In genomic region chr1:45172015-45172414, GRCh38 we compare ENCODE assay signal across 1 cellular context.
A peak's percentile ranks its signal among the peaks of the same experiment; 100 is the strongest.
TF ChIP-seq lines count a peak whose summit lies in the region.

No MANE protein-coding gene starts in this region.

TF ChIP-seq in HepG2, 621 proteins besides CTCF, POLR2A, EP300 and RAD21 (continued from another document and continues in another):
- TF ChIP-seq, protein P1, sequence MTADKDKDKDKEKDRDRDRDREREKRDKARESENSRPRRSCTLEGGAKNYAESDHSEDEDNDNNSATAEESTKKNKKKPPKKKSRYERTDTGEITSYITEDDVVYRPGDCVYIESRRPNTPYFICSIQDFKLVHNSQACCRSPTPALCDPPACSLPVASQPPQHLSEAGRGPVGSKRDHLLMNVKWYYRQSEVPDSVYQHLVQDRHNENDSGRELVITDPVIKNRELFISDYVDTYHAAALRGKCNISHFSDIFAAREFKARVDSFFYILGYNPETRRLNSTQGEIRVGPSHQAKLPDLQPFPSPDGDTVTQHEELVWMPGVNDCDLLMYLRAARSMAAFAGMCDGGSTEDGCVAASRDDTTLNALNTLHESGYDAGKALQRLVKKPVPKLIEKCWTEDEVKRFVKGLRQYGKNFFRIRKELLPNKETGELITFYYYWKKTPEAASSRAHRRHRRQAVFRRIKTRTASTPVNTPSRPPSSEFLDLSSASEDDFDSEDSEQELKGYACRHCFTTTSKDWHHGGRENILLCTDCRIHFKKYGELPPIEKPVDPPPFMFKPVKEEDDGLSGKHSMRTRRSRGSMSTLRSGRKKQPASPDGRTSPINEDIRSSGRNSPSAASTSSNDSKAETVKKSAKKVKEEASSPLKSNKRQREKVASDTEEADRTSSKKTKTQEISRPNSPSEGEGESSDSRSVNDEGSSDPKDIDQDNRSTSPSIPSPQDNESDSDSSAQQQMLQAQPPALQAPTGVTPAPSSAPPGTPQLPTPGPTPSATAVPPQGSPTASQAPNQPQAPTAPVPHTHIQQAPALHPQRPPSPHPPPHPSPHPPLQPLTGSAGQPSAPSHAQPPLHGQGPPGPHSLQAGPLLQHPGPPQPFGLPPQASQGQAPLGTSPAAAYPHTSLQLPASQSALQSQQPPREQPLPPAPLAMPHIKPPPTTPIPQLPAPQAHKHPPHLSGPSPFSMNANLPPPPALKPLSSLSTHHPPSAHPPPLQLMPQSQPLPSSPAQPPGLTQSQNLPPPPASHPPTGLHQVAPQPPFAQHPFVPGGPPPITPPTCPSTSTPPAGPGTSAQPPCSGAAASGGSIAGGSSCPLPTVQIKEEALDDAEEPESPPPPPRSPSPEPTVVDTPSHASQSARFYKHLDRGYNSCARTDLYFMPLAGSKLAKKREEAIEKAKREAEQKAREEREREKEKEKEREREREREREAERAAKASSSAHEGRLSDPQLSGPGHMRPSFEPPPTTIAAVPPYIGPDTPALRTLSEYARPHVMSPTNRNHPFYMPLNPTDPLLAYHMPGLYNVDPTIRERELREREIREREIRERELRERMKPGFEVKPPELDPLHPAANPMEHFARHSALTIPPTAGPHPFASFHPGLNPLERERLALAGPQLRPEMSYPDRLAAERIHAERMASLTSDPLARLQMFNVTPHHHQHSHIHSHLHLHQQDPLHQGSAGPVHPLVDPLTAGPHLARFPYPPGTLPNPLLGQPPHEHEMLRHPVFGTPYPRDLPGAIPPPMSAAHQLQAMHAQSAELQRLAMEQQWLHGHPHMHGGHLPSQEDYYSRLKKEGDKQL (CRISPR knock-in tag; IDR thresholded peaks at IDR 0.05; ENCODE audit: low read depth), result peak; percentile 97
- TF ChIP-seq CC2D1A (CRISPR knock-in tag; IDR thresholded peaks at IDR 0.05) (no peak), ARNT (IDR thresholded peaks at IDR 0.05) (no peak), ZNF782 (CRISPR knock-in tag; IDR thresholded peaks at IDR 0.05; ENCODE audit: borderline replicate concordance) (no peak), ZMYM4 (CRISPR knock-in tag; IDR thresholded peaks at IDR 0.05) (peak; percentile 38; the same call in 1 of the 2 replicates), ZNF230 (CRISPR knock-in tag; IDR thresholded peaks at IDR 0.05) (no peak), ZNF329 (CRISPR knock-in tag; IDR thresholded peaks at IDR 0.05; ENCODE audit: low read depth) (no peak), KLF6 (CRISPR knock-in tag; IDR thresholded peaks at IDR 0.05) (no peak), ZNF468 (CRISPR knock-in tag; IDR thresholded peaks at IDR 0.05) (no peak), SKI (IDR thresholded peaks at IDR 0.05; ENCODE audit: partially characterized antibody) (peak; percentile 46), ZNF281 (CRISPR knock-in tag; IDR thresholded peaks at IDR 0.05; ENCODE audit: borderline replicate concordance) (peak; percentile 38; the same call in 1 of the 2 replicates), ZNF780A (CRISPR knock-in tag; IDR thresholded peaks at IDR 0.05) (no peak), ZNF20 (CRISPR knock-in tag; IDR thresholded peaks at IDR 0.05) (no peak), RARA (CRISPR knock-in tag; IDR thresholded peaks at IDR 0.05) (peak; percentile 87), PHF8 (CRISPR knock-in tag; IDR thresholded peaks at IDR 0.05) (no peak), POLR2AphosphoS5 (IDR thresholded peaks at IDR 0.05; ENCODE audit: low read depth, low read length) (no peak), ZNF33A (CRISPR knock-in tag; IDR thresholded peaks at IDR 0.05; ENCODE audit: borderline replicate concordance) (no peak; the same call in 1 of the 2 replicates), ZNF629 (CRISPR knock-in tag; conservative IDR thresholded peaks at IDR 0.05) (no peak), MLX (CRISPR knock-in tag; IDR thresholded peaks at IDR 0.05) (peak; percentile 73; the same call in 1 of the 2 replicates), JUN (CRISPR knock-in tag; IDR thresholded peaks at IDR 0.05) (0 out of 2 replicates have a peak, but pooled peaks have one; percentile 46), HNF4A (CRISPR knock-in tag; IDR thresholded peaks at IDR 0.05) (peak; percentile 72), ELF1 (CRISPR knock-in tag; IDR thresholded peaks at IDR 0.05) (0 out of 2 replicates have a peak, but pooled peaks have one; percentile 27), ELF3 (CRISPR knock-in tag; IDR thresholded peaks at IDR 0.05) (peak; percentile 94), KLF13 (CRISPR knock-in tag; IDR thresholded peaks at IDR 0.05) (no peak), ZNF883 (CRISPR knock-in tag; IDR thresholded peaks at IDR 0.05; ENCODE audit: not compliant biosample characterization) (no peak), THAP11 (CRISPR knock-in tag; IDR thresholded peaks at IDR 0.05) (peak; percentile 59), TFDP2 (CRISPR knock-in tag; IDR thresholded peaks at IDR 0.05) (peak; percentile 44; the same call in 1 of the 2 replicates), ZNF772 (CRISPR knock-in tag; IDR thresholded peaks at IDR 0.05) (no peak), ZBTB8A (CRISPR knock-in tag; IDR thresholded peaks at IDR 0.05; ENCODE audit: borderline replicate concordance, low read depth) (no peak), ZNF570 (CRISPR knock-in tag; IDR thresholded peaks at IDR 0.05; ENCODE audit: borderline replicate concordance) (no peak), ZNF660 (CRISPR knock-in tag; IDR thresholded peaks at IDR 0.05; ENCODE audit: borderline replicate concordance, low read depth) (no peak), ZNF850 (CRISPR knock-in tag; conservative IDR thresholded peaks at IDR 0.05) (no peak), SP5 (CRISPR knock-in tag; IDR thresholded peaks at IDR 0.05; ENCODE audit: borderline replicate concordance, low read depth) (peak; percentile 42; the same call in 1 of the 2 replicates), HMG20A (CRISPR knock-in tag; IDR thresholded peaks at IDR 0.05; ENCODE audit: borderline replicate concordance) (peak; percentile 96), PRPF4 (IDR thresholded peaks at IDR 0.05; ENCODE audit: low read depth, low read length, poor library complexity, severe bottlenecking) (no peak), RFX1 (IDR thresholded peaks at IDR 0.05) (no peak), HNF4G (IDR thresholded peaks at IDR 0.05; ENCODE audit: borderline replicate concordance, low read depth, low read length) (peak; percentile 29; the same call in 1 of the 2 replicates), HNF4G (CRISPR knock-in tag; IDR thresholded peaks at IDR 0.05; ENCODE audit: borderline replicate concordance, low read depth) (no peak), ZNF276 (CRISPR knock-in tag; IDR thresholded peaks at IDR 0.05; ENCODE audit: low read depth) (no peak), HOXA3 (CRISPR knock-in tag; IDR thresholded peaks at IDR 0.05) (no peak), ZSCAN29 (CRISPR knock-in tag; conservative IDR thresholded peaks at IDR 0.05) (no peak), HOXA5 (CRISPR knock-in tag; IDR thresholded peaks at IDR 0.05) (no peak), CEBPB (IDR thresholded peaks at IDR 0.05; ENCODE audit: borderline replicate concordance, low read depth, low read length) (peak; percentile 97), FOSL1 (CRISPR knock-in tag; IDR thresholded peaks at IDR 0.05; ENCODE audit: borderline replicate concordance) (peak; percentile 98), MBNL3 (CRISPR knock-in tag; conservative IDR thresholded peaks at IDR 0.05) (no peak), ZNF296 (CRISPR knock-in tag; conservative IDR thresholded peaks at IDR 0.05) (no peak), MIER3 (CRISPR knock-in tag; IDR thresholded peaks at IDR 0.05; ENCODE audit: borderline replicate concordance) (peak; percentile 46; the same call in 1 of the 2 replicates), SMARCC2 (IDR thresholded peaks at IDR 0.05) (peak; percentile 69; the same call in 1 of the 2 replicates), GATAD1 (CRISPR knock-in tag; IDR thresholded peaks at IDR 0.05) (peak; percentile 61), ZNF672 (CRISPR knock-in tag; IDR thresholded peaks at IDR 0.05) (no peak), ZSCAN21 (CRISPR knock-in tag; IDR thresholded peaks at IDR 0.05; ENCODE audit: borderline replicate concordance) (no peak), MXI1 (IDR thresholded peaks at IDR 0.05; ENCODE audit: borderline replicate concordance, low read depth, low read length) (no peak; the same call in 2 of the 3 replicates)
- TF ChIP-seq, protein P2, sequence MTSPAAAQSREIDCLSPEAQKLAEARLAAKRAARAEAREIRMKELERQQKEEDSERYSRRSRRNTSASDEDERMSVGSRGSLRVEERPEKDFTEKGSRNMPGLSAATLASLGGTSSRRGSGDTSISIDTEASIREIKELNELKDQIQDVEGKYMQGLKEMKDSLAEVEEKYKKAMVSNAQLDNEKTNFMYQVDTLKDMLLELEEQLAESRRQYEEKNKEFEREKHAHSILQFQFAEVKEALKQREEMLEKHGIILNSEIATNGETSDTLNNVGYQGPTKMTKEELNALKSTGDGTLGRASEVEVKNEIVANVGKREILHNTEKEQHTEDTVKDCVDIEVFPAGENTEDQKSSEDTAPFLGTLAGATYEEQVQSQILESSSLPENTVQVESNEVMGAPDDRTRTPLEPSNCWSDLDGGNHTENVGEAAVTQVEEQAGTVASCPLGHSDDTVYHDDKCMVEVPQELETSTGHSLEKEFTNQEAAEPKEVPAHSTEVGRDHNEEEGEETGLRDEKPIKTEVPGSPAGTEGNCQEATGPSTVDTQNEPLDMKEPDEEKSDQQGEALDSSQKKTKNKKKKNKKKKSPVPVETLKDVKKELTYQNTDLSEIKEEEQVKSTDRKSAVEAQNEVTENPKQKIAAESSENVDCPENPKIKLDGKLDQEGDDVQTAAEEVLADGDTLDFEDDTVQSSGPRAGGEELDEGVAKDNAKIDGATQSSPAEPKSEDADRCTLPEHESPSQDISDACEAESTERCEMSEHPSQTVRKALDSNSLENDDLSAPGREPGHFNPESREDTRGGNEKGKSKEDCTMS (CRISPR knock-in tag; conservative IDR thresholded peaks at IDR 0.05), result no peak
- TF ChIP-seq, protein P3, sequence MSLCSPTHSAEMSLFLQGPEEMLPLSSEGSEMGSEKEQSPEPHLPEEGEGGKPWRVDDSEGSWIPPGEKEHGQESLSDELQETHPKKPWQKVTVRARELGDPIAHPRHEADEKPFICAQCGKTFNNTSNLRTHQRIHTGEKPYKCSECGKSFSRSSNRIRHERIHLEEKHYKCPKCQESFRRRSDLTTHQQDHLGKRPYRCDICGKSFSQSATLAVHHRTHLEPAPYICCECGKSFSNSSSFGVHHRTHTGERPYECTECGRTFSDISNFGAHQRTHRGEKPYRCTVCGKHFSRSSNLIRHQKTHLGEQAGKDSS (CRISPR knock-in tag; IDR thresholded peaks at IDR 0.05; ENCODE audit: borderline replicate concordance, low read depth), result no peak
- TF ChIP-seq, protein P4, sequence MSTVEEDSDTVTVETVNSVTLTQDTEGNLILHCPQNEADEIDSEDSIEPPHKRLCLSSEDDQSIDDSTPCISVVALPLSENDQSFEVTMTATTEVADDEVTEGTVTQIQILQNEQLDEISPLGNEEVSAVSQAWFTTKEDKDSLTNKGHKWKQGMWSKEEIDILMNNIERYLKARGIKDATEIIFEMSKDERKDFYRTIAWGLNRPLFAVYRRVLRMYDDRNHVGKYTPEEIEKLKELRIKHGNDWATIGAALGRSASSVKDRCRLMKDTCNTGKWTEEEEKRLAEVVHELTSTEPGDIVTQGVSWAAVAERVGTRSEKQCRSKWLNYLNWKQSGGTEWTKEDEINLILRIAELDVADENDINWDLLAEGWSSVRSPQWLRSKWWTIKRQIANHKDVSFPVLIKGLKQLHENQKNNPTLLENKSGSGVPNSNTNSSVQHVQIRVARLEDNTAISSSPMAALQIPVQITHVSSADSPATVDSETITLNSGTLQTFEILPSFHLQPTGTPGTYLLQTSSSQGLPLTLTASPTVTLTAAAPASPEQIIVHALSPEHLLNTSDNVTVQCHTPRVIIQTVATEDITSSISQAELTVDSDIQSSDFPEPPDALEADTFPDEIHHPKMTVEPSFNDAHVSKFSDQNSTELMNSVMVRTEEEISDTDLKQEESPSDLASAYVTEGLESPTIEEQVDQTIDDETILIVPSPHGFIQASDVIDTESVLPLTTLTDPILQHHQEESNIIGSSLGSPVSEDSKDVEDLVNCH (CRISPR knock-in tag; IDR thresholded peaks at IDR 0.05), result no peak
